Comparison of ENCODE assay signal across 9 cellular contexts in the genomic region with DNA sequence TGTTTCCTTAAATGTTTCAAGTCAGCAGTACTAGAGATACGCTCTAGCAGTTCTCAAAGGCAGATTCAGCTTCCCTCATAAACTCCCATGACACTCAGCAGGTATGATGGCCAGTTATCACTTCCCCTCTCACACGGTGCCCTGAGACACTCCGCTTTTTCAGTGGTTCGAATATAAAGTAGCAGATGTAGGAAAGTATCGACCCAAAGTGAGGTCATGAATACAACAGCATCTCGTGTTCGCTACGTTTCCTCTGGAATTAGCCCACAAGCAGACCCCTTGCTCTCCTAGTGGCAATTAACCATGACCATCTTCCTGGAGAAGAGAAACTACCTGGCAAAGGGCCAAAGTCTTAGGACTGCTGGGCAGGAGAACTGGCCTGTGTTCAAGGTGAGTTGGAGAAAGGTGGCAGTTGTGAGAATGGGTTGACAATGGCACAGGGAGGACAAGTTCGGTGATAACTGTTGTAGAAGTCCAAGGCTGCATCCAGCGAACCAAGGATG. TPM values are rescaled to one million over a fixed set of nuclear protein-coding genes. Genes with fewer than 3 reads are reported as not detected.
DNase-seq lines count a peak whose midpoint lies in the region; ATAC-seq and TF ChIP-seq lines count a peak whose summit lies in the region.
"Had no signal": no experiment of that assay in that cellular context is flagged by ENCODE, and none has a peak within 500 bp of the region (broad histone marks: within the 10 kb centered on the region; RNA-seq: fewer than 3 reads in every experiment).

No MANE protein-coding gene starts in this region.

- WGBS in esophagus muscularis mucosa, result 74% methylated on average over 10 of the region's 10 CpGs

- peak; percentile 53 for ATAC-seq in GM21360 (IDR thresholded peaks at IDR 0.05; ENCODE audit: unreplicated experiment)
- peak; percentile 50 for ATAC-seq in HG03521 (IDR thresholded peaks at IDR 0.05; ENCODE audit: unreplicated experiment)
- no peak for ATAC-seq in natural killer cell
- ATAC-seq in HG02610 (IDR thresholded peaks at IDR 0.05; ENCODE audit: unreplicated experiment), result no peak

- no peak overlapping the region for H3K4me3 Mint-ChIP-seq in natural killer cell

- no peak overlapping the region for H3K4me3 ChIP-seq in esophagus muscularis mucosa
- H3K4me3 ChIP-seq: upper lobe of left lung had no signal

- no peak for TF ChIP-seq EP300 in esophagus muscularis mucosa (IDR thresholded peaks at IDR 0.05)

- intact Hi-C loops in natural killer cell (cut with micrococcal nuclease) (no loop called here), esophagus muscularis mucosa (cut with DNase I) (no loop called here)

- H3K4me1 ChIP-seq in esophagus muscularis mucosa, result peaks cover 0 to 17% (median 10%) of the 10 kb centered on the region in 4 donors
- H3K4me1 ChIP-seq: upper lobe of left lung had no signal

- H3K27me3 ChIP-seq in esophagus muscularis mucosa, result no peaks in the 10 kb centered on the region
- H3K27me3 ChIP-seq: upper lobe of left lung had no signal

- no peaks in the 10 kb centered on the region for H3K9me3 ChIP-seq in esophagus muscularis mucosa
- H3K9me3 ChIP-seq: upper lobe of left lung had no signal

- H3K27ac Mint-ChIP-seq in natural killer cell, result peak overlapping the region; percentile 17 to 68

- H3K9me3 Mint-ChIP-seq in natural killer cell, result no peaks in the 10 kb centered on the region

- H3K36me3 ChIP-seq in esophagus muscularis mucosa, result peaks cover 32 to 46% (median 45%) of the 10 kb centered on the region in 4 donors

- H3K27me3 Mint-ChIP-seq in natural killer cell (ENCODE audit: low read depth in 2 of 2), result no peaks in the 10 kb centered on the region

- peaks cover 11% of the 10 kb centered on the region for H3K36me3 Mint-ChIP-seq in natural killer cell

- peaks cover 0 to 10% of the 10 kb centered on the region in 2 donors for H3K4me1 Mint-ChIP-seq in natural killer cell

- peak overlapping the region in 1 of 4 donors; percentile 7 for H3K27ac ChIP-seq in esophagus muscularis mucosa (replicated peaks in 1 of 4)
- H3K27ac ChIP-seq: upper lobe of left lung had no signal

- no peak for TF ChIP-seq POLR2A in esophagus muscularis mucosa (IDR thresholded peaks at IDR 0.05; ENCODE audit: low read depth)

- DNase-seq in natural killer cell (no peak), esophagus muscularis mucosa (ENCODE audit: extremely low spot score) (no peak)
- DNase-seq in activated CD8-positive, alpha-beta memory T cell treated with anti-CD3 and anti-CD28 coated beads, Interleukin-2, amount 50 U/mL, for 48 hours, result no peak
- DNase-seq: erythroblast, NCI-H1694 treated with DMSO at 0.1 percent for 48 hours, upper lobe of left lung had no signal

- no peak for TF ChIP-seq CTCF in natural killer cell (IDR thresholded peaks at IDR 0.05)
- no peak for TF ChIP-seq CTCF in esophagus muscularis mucosa (IDR thresholded peaks at IDR 0.05)

RNA-seq across cellular contexts. Expression of a gene that starts 9.3 kb away (rescaled TPM):
- total RNA-seq in natural killer cell (10 to 100 TPM in 2 of 3 donors, 1 to 10 TPM in 1; 10.0 to 12.0 (median 10.8) TPM), esophagus muscularis mucosa (10 to 100 TPM; 19.5 to 29.2 (median 24.1) TPM)

RNA-seq across cellular contexts. Expression of a gene that starts 9.4 kb away (rescaled TPM):
- total RNA-seq in natural killer cell (10 to 100 TPM; 64.9 to 81.1 (median 79.2) TPM), esophagus muscularis mucosa (10 to 100 TPM; 26.7 to 47.7 (median 35.3) TPM)

RNA-seq across cellular contexts. Expression of a gene that starts 29.2 kb away (rescaled TPM):
- total RNA-seq in natural killer cell (100 to 1,000 TPM; 178 to 207 (median 192) TPM), esophagus muscularis mucosa (100 to 1,000 TPM; 200 to 352 (median 243) TPM)

RNA-seq across cellular contexts. Expression of a gene that starts 36.2 kb away (rescaled TPM):
- total RNA-seq in natural killer cell (under 1 TPM; 0.31 to 0.78 (median 0.41) TPM), esophagus muscularis mucosa (100 to 1,000 TPM; 126 to 288 (median 168) TPM)

RNA-seq across cellular contexts. Expression of a gene that starts 44.4 kb away (rescaled TPM):
- total RNA-seq in natural killer cell (1 to 10 TPM; 3.7 to 4.0 (median 3.8) TPM), esophagus muscularis mucosa (1 to 10 TPM; 1.2 to 6.3 (median 1.7) TPM)

Comparison
In these comparisons a context has a peak if more than half of its experiments do, and no peak if none do; other contexts are left out.
1. ATAC-seq: peak in GM21360 (single experiment) and HG03521 (single experiment); none in natural killer cell (0 of 3) and HG02610 (single experiment).